ENCODE assay signal across 30 cellular contexts in the genomic region with DNA sequence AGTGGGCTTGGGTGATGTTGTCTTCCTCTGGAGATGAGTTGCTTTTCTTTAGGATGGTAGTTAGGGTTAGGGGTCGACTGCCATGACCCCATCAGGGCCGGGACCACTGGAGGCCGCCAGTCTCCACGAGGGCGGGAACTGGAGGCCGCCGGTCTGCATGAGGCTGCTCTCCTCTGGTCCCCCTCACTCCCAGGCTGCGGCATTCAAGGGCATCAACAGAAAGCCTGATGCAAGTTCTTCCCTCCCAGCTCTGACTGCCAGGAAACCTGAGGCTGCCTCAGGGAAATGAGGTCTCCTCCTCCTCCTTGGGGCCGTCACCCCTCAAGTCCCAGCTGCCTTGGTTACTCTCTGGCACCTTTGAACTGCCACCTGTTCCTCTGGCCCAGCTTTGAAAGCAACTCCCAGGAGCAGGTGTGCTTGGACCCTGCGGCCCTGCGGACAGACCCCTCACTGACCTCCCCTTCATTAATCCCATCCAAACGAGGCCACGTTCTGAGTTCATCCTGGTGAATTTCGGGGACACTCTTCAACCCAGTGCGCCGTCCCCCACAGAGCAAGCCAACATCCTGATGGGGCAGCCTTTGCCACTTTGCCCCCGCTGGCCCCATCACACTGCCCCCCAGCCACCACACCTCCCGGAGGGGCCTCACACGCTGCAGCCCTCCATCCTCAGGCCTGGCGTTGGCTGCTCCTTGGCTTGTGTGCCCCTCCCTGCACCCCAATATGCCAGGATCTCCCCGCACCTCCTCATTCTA. TPM values are rescaled to one million over a fixed set of nuclear protein-coding genes. Genes with fewer than 3 reads are reported as not detected.
DNase-seq lines count a peak whose midpoint lies in the region; ATAC-seq and TF ChIP-seq lines count a peak whose summit lies in the region.
"Had no signal": no experiment of that assay in that cellular context is flagged by ENCODE, and none has a peak within 500 bp of the region (broad histone marks: within the 10 kb centered on the region; RNA-seq: fewer than 3 reads in every experiment).

No MANE protein-coding gene starts in this region.

- peaks cover 42% of the 10 kb centered on the region for H3K4me1 Mint-ChIP-seq in CD4-positive, alpha-beta T cell (ENCODE audit: low read depth)
- H3K4me1 Mint-ChIP-seq in chondrocyte (ENCODE audit: low read depth) (peaks cover 13% of the 10 kb centered on the region), neural crest cell (peaks cover 10% of the 10 kb centered on the region)

- ATAC-seq in CD4-positive, alpha-beta T cell (ENCODE audit: poor library complexity), result no peak
- no peak for ATAC-seq in PC-3
- ATAC-seq: activated naive CD8-positive, alpha-beta T cell treated with anti-CD3 and anti-CD28 coated beads, Interleukin-2, amount 50 U/mL, for 24 hours; heart right ventricle; sciatic nerve had no signal

- H3K27ac Mint-ChIP-seq in CD4-positive, alpha-beta T cell, result peak overlapping the region; percentile 36
- peak overlapping the region; percentile 57 for H3K27ac Mint-ChIP-seq in chondrocyte (ENCODE audit: unreplicated experiment)
- H3K27ac Mint-ChIP-seq in neural crest cell (ENCODE audit: unreplicated experiment), result peak overlapping the region; percentile 12
- H3K27ac Mint-ChIP-seq: activated CD4-positive, alpha-beta T cell treated with anti-CD3 and anti-CD28 coated beads, Interleukin-2, amount 10 ng/mL, durations not matched to agents 7 days and 5 days; activated naive CD8-positive, alpha-beta T cell treated with anti-CD3 and anti-CD28 coated beads, Interleukin-2, amount 50 U/mL, for 24 hours; progenitor cell of endocrine pancreas had no signal

- no peak overlapping the region for H3K9ac ChIP-seq in PC-3 (ENCODE audit: low read length)

- CTCF ChIA-PET in CD4-positive, alpha-beta T cell (lab: Charles Lee), result no interaction called here
- CTCF ChIA-PET in PC-3 (lab: Charles Lee), result no interaction called here

- peaks cover 10% of the 10 kb centered on the region for H3K4me1 ChIP-seq in PC-3 (ENCODE audit: insufficient read depth, low read length)
- H3K4me1 ChIP-seq: BE2C, thyroid gland had no signal

- no peaks in the 10 kb centered on the region for H3K27me3 ChIP-seq in CD4-positive, alpha-beta T cell (ENCODE audit: control insufficient read depth, insufficient read depth, low read length)
- H3K27me3 ChIP-seq in PC-3 (ENCODE audit: low read length), result no peaks in the 10 kb centered on the region
- H3K27me3 ChIP-seq: BE2C, thyroid gland had no signal

- H4K20me1 ChIP-seq in PC-3 (ENCODE audit: low read length), result no peaks in the 10 kb centered on the region

- TF ChIP-seq CTCF in CD4-positive, alpha-beta T cell (IDR thresholded peaks at IDR 0.05), result no peak
- TF ChIP-seq CTCF in PC-3 (conservative IDR thresholded peaks at IDR 0.05; ENCODE audit: low read depth, low read length) (no peak), chondrocyte (IDR thresholded peaks at IDR 0.05) (no peak), neural crest cell (conservative IDR thresholded peaks at IDR 0.05) (no peak)

- BruUV-seq in PC-3 (replicated peaks; lab: Mats Ljungman, UMichigan), result no TSS peak

- no peak overlapping the region for H2AFZ ChIP-seq in PC-3 (ENCODE audit: low read length)

- POLR2A ChIA-PET in CD4-positive, alpha-beta T cell (lab: Charles Lee), result no interaction called here
- POLR2A ChIA-PET in PC-3 (lab: Charles Lee; ENCODE audit: unreplicated experiment), result no interaction called here

- no peaks in the 10 kb centered on the region for H3F3A ChIP-seq in PC-3 (ENCODE audit: low read length, unreplicated experiment)

- no peaks in the 10 kb centered on the region for H3K36me3 ChIP-seq in PC-3 (ENCODE audit: low read depth, low read length)
- H3K36me3 ChIP-seq: BE2C, heart right ventricle, thyroid gland, WERI-Rb-1 had no signal

- no peaks in the 10 kb centered on the region for H3K9me3 ChIP-seq in CD4-positive, alpha-beta T cell (ENCODE audit: control insufficient read depth, low read length)
- no peaks in the 10 kb centered on the region for H3K9me3 ChIP-seq in PC-3 (ENCODE audit: low read length)
- H3K9me3 ChIP-seq: BE2C, heart right ventricle, thyroid gland had no signal

- H3K79me2 ChIP-seq in PC-3 (ENCODE audit: low read length), result no peaks in the 10 kb centered on the region

- no peaks in the 10 kb centered on the region for H3K9me2 ChIP-seq in PC-3 (replicated peaks; ENCODE audit: low read length)

- H3K4me3 Mint-ChIP-seq in CD4-positive, alpha-beta T cell, result no peak overlapping the region
- no peak overlapping the region for H3K4me3 Mint-ChIP-seq in chondrocyte (ENCODE audit: unreplicated experiment)
- H3K4me3 Mint-ChIP-seq in neural crest cell, result no peak overlapping the region
- H3K4me3 Mint-ChIP-seq: activated CD4-positive, alpha-beta T cell treated with anti-CD3 and anti-CD28 coated beads, Interleukin-2, amount 10 ng/mL, durations not matched to agents 7 days and 5 days; activated naive CD8-positive, alpha-beta T cell treated with anti-CD3 and anti-CD28 coated beads, Interleukin-2, amount 50 U/mL, for 24 hours had no signal

- 0 out of 2 replicates have a peak overlapping the region, but pooled peaks have one; percentile 18 for H3K4me2 ChIP-seq in PC-3 (ENCODE audit: low read length)

- no peak overlapping the region for H3K27ac ChIP-seq in CD4-positive, alpha-beta T cell (ENCODE audit: low read depth, low read length)
- no peak overlapping the region for H3K27ac ChIP-seq in PC-3 (ENCODE audit: low read length)
- H3K27ac ChIP-seq: heart right ventricle, thyroid gland had no signal

- H3K36me3 Mint-ChIP-seq in CD4-positive, alpha-beta T cell (ENCODE audit: low read depth), result no peaks in the 10 kb centered on the region
- H3K36me3 Mint-ChIP-seq in chondrocyte (ENCODE audit: low read depth), result peaks cover 1% of the 10 kb centered on the region
- peaks cover 4% of the 10 kb centered on the region for H3K36me3 Mint-ChIP-seq in neural crest cell (ENCODE audit: low read depth)

- H3K27me3 Mint-ChIP-seq in CD4-positive, alpha-beta T cell, result no peaks in the 10 kb centered on the region
- H3K27me3 Mint-ChIP-seq in chondrocyte (ENCODE audit: low read depth), result peaks cover 12% of the 10 kb centered on the region
- peaks cover 17% of the 10 kb centered on the region for H3K27me3 Mint-ChIP-seq in neural crest cell (ENCODE audit: low read depth)
- H3K27me3 Mint-ChIP-seq: activated naive CD8-positive, alpha-beta T cell treated with anti-CD3 and anti-CD28 coated beads, Interleukin-2, amount 50 U/mL, for 24 hours had no signal

- no peaks in the 10 kb centered on the region for H3K9me3 Mint-ChIP-seq in CD4-positive, alpha-beta T cell
- H3K9me3 Mint-ChIP-seq in chondrocyte (ENCODE audit: low read depth) (no peaks in the 10 kb centered on the region), neural crest cell (peaks cover 7% of the 10 kb centered on the region)

- H3K4me3 ChIP-seq in PC-3 (ENCODE audit: low read length), result no peak overlapping the region
- H3K4me3 ChIP-seq: heart right ventricle, lung, thyroid gland had no signal

- no peak for DNase-seq in CD4-positive, alpha-beta T cell
- no peak for DNase-seq in PC-3
- DNase-seq in chondrocyte (ENCODE audit: low spot score), result peak; percentile 73
- no peak for DNase-seq in neural crest cell (ENCODE audit: low read depth, low spot score)
- DNase-seq in middle frontal gyrus (ENCODE audit: extremely low spot score, low spot score), result no peak
- no peak for DNase-seq in head of caudate nucleus
- DNase-seq in stimulated activated CD4-positive, alpha-beta T cell treated with anti-CD3 and anti-CD28 coated beads, Interleukin-4, amount 100 ng/mL, for 24 hours, result no peak
- DNase-seq in midbrain (lab: John Stamatoyannopoulos, UW), result no peak
- DNase-seq: activated CD4-positive, alpha-beta T cell treated with anti-CD3 and anti-CD28 coated beads, Interleukin-2, amount 10 ng/mL, durations not matched to agents 7 days and 5 days; activated naive CD8-positive, alpha-beta T cell treated with anti-CD3 and anti-CD28 coated beads, Interleukin-2, amount 50 U/mL, for 24 hours; activated T-cell treated with anti-CD3 and anti-CD28 coated beads, Interleukin-2, amount 50 U/mL, for 1 hour; BE2C; caudate nucleus; COR-L47; heart right ventricle; MV-4-11; NCI-H1436; NCI-H2081 treated with DMSO at 0.1 percent for 48 hours; NCI-H526 treated with DMSO at 0.1 percent for 48 hours; NK-92 treated with Interleukin-12 subunit alpha and Interleukin-12 subunit beta, amount 100 ng/mL, for 24 hours; SIG-M5; stimulated activated CD4-positive, alpha-beta T cell treated with anti-CD3 and anti-CD28 coated beads, Interleukin-12 subunit alpha, Interleukin-12 subunit beta, amount 100 ng/mL, for 4 hours; stimulated activated CD4-positive, alpha-beta T cell treated with anti-CD3 and anti-CD28 coated beads, Interleukin-2, amount 100 ng/mL, for 48 hours; SW 1271; T1000; thyroid gland; WERI-Rb-1 had no signal

- intact Hi-C loops in CD4-positive, alpha-beta T cell (cut with DNase I, micrococcal nuclease), result no loop called here
- intact Hi-C loops in PC-3 (cut with micrococcal nuclease), result no loop called here
- intact Hi-C loops in head of caudate nucleus (cut with DNase I), result no loop called here

RNA-seq across cellular contexts. Expression of a gene that starts 37.2 kb away (rescaled TPM):
- 10 to 100 TPM; 75.8 to 80.7 TPM for total RNA-seq in CD4-positive, alpha-beta T cell
- total RNA-seq in PC-3 (2014; rRNA removed) (45.3 and 62.3 TPM in 2 replicates), chondrocyte (35.3 to 41.6 TPM (median 41.1 TPM) in 3 replicates), neural crest cell (118 and 121 TPM in 2 replicates)
